In genomic region chr20:56631990-56632327, GRCh38 we compare ENCODE assay signal across 19 cellular contexts. TPM values are rescaled to one million over a fixed set of nuclear protein-coding genes. Genes with fewer than 3 reads are reported as not detected.
DNase-seq lines count a peak whose midpoint lies in the region; TF ChIP-seq lines count a peak whose summit lies in the region.
"Had no signal": no experiment of that assay in that cellular context is flagged by ENCODE, and none has a peak within 500 bp of the region (broad histone marks: within the 10 kb centered on the region; RNA-seq: fewer than 3 reads in every experiment).

No MANE protein-coding gene starts in this region.

- H3K4me1 ChIP-seq in NT2/D1 (ENCODE audit: insufficient read depth, insufficient read length) (peaks cover 10% of the 10 kb centered on the region), esophagus (ENCODE audit: control insufficient read depth in 2 of 2, insufficient read depth in 2 of 2, low read length in 1 of 2) (peaks cover 10% of the 10 kb centered on the region in 2 donors)

- no peak overlapping the region for H3K27ac Mint-ChIP-seq in nephron progenitor cell
- H3K27ac Mint-ChIP-seq: dendritic cell treated with granulocyte-macrophage colony-stimulating factor and Interleukin-4, amounts not matched to agents 40 ng/mL and 50 ng/mL, for 4 days; stimulated activated effector memory CD8-positive, alpha-beta T cell treated with anti-CD3 and anti-CD28 coated beads, Interleukin-12 subunit alpha, Interleukin-12 subunit beta, amount 100 ng/mL, for 72 hours had no signal

- no peak for TF ChIP-seq CTCF in nephron progenitor cell (IDR thresholded peaks at IDR 0.05)

- H3K27me3 Mint-ChIP-seq in nephron progenitor cell (ENCODE audit: low read depth, poor library complexity), result peaks cover 98% of the 10 kb centered on the region

- WGBS in esophagus, 2 donors, result 28 to 34% methylated on average over 5 of the region's 5 CpGs

- peaks cover 19% of the 10 kb centered on the region for H3K27me3 ChIP-seq in NT2/D1 (ENCODE audit: insufficient read depth, insufficient read length)
- H3K27me3 ChIP-seq in esophagus (ENCODE audit: control insufficient read depth in 1 of 2, insufficient read depth in 2 of 2, low read length in 2 of 2), result no peaks in the 10 kb centered on the region

- DNase-seq in EH (ENCODE audit: low read depth) (peak; percentile 59), NT2/D1 (ENCODE audit: low read depth, low spot score) (no peak), nephron progenitor cell (no peak), SHP77 (lab: John Stamatoyannopoulos, UW) (no peak), NCI-H2196 (lab: John Stamatoyannopoulos, UW; ENCODE audit: unreplicated experiment) (no peak), amygdala (lab: John Stamatoyannopoulos, UW) (no peak)
- no peak for DNase-seq in stimulated activated CD4-positive, alpha-beta T cell treated with anti-CD3 and anti-CD28 coated beads, Interleukin-2, amount 100 ng/mL, for 48 hours
- DNase-seq: activated CD4-positive, CD25-positive, alpha-beta regulatory T cell treated with anti-CD3 and anti-CD28 coated beads, Interleukin-2, amount 50 U/mL, for 72 hours; activated T-cell treated with anti-CD3 and anti-CD28 coated beads for 4 hours; CD8-positive, alpha-beta memory T cell; GDM1; NCI-H1417; stimulated activated CD4-positive, alpha-beta T cell treated with anti-CD3 and anti-CD28 coated beads, Interleukin-4, amount 100 ng/mL, for 24 hours; SW 1271; uterus had no signal

- H3K36me3 ChIP-seq in NT2/D1 (ENCODE audit: insufficient read depth, insufficient read length, low read length) (peaks cover 54% of the 10 kb centered on the region), esophagus (ENCODE audit: control insufficient read depth in 2 of 2, insufficient read depth in 2 of 2, low read length in 1 of 2) (peaks cover 0 to 6% of the 10 kb centered on the region in 2 donors)
- H3K36me3 ChIP-seq: uterus had no signal

- H3K4me3 ChIP-seq in NT2/D1 (ENCODE audit: insufficient read length, low read depth) (peak overlapping the region; percentile 95), esophagus (ENCODE audit: low read depth in 1 of 2, low read length in 2 of 2) (peak overlapping the region; percentile 81 to 85)
- H3K4me3 ChIP-seq: uterus had no signal

- peaks cover 18% of the 10 kb centered on the region for H3K4me1 Mint-ChIP-seq in nephron progenitor cell

- H3K36me3 Mint-ChIP-seq in nephron progenitor cell (ENCODE audit: low read depth), result peaks cover 6% of the 10 kb centered on the region
- H3K36me3 Mint-ChIP-seq: CD8-positive, alpha-beta memory T cell; stimulated activated effector memory CD8-positive, alpha-beta T cell treated with anti-CD3 and anti-CD28 coated beads, Interleukin-12 subunit alpha, Interleukin-12 subunit beta, amount 100 ng/mL, for 72 hours had no signal

- H3K9me3 ChIP-seq in NT2/D1 (ENCODE audit: insufficient read depth, low read length) (no peaks in the 10 kb centered on the region), esophagus (ENCODE audit: control insufficient read depth in 2 of 2, insufficient read depth in 1 of 2, low read depth in 1 of 2, low read length in 1 of 2) (no peaks in the 10 kb centered on the region)
- H3K9me3 ChIP-seq: uterus had no signal

- H3K9ac ChIP-seq in NT2/D1 (ENCODE audit: insufficient read length, low read depth), result peak overlapping the region; percentile 98
- H3K9ac ChIP-seq: KMS-11 had no signal

- peak overlapping the region; percentile 43 to 91 for H3K27ac ChIP-seq in esophagus (ENCODE audit: low read depth in 2 of 2, low read length in 1 of 2)
- H3K27ac ChIP-seq: KMS-11 had no signal

- H3K9me3 Mint-ChIP-seq in nephron progenitor cell, result no peaks in the 10 kb centered on the region
- H3K9me3 Mint-ChIP-seq: dendritic cell treated with granulocyte-macrophage colony-stimulating factor and Interleukin-4, amounts not matched to agents 40 ng/mL and 50 ng/mL, for 4 days; stimulated activated effector memory CD8-positive, alpha-beta T cell treated with anti-CD3 and anti-CD28 coated beads, Interleukin-12 subunit alpha, Interleukin-12 subunit beta, amount 100 ng/mL, for 72 hours had no signal

- peak overlapping the region; percentile 70 for H3K4me3 Mint-ChIP-seq in nephron progenitor cell
- H3K4me3 Mint-ChIP-seq: dendritic cell treated with granulocyte-macrophage colony-stimulating factor and Interleukin-4, amounts not matched to agents 40 ng/mL and 50 ng/mL, for 4 days; stimulated activated effector memory CD8-positive, alpha-beta T cell treated with anti-CD3 and anti-CD28 coated beads, Interleukin-12 subunit alpha, Interleukin-12 subunit beta, amount 100 ng/mL, for 72 hours had no signal

RNA-seq across cellular contexts. Expression of gene TFAP2C, which starts 2.9 kb away (rescaled TPM):
- 10 to 100 TPM; 18.3 to 18.6 TPM for polyA plus RNA-seq in esophagus
- polyA plus RNA-seq: CD8-positive, alpha-beta memory T cell had no signal
